1 cellular context compared by ENCODE assay signal in the genomic region with DNA sequence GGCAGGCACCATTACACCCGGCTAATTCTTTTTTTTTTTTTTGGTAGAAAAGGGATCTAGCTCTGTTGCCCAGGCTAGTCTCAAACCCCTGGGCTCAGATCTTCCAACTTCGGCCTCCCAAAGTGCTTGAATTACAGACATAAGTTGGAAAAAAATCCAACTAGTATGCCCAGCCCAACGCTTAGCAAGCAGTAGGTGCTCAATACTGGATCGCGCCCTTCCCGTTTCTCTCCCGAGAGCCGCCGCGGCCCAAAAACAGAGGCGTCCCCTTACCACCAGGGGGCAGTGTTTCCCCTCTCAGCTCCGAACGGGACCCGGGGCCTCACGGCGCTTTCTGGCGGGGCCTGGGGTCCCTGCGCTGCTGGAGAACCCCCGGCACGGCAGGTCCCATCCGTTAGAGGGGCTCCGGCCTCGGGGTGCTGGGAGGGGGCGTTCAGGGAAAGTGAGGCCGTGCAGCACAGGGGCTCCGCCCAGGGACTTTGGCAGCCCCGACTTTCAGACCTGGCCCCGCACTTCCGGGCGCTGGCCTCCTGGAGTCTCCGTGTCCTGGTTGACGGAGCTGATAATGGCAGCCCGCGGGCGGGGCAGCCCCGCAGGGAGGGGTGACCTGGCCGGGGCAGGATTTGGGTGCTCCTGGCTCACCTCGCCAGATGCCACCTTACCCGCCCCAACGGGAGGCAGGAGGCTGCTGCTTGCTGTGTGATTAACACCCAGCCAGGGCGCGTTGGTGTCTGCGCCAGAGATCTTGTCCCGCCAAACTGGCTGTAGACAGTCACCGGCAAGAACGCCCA.
TF ChIP-seq lines count a peak whose summit lies in the region.

No MANE protein-coding gene starts in this region.

TF ChIP-seq in H1, 55 proteins besides CTCF, POLR2A, EP300 and RAD21 (continued from another document):
- TF ChIP-seq KDM4A (IDR thresholded peaks at IDR 0.05; ENCODE audit: low read depth, low read length, severe bottlenecking) = peak; percentile 80
- peak; percentile 72; the same call in 1 of the 2 replicates for TF ChIP-seq SP4 (IDR thresholded peaks at IDR 0.05; ENCODE audit: low read length)
- no peak for TF ChIP-seq RBBP5 (IDR thresholded peaks at IDR 0.05; ENCODE audit: borderline replicate concordance, low read depth, low read length)
- 0 out of 2 replicates have a peak, but pooled peaks have one; percentile 23 for TF ChIP-seq KDM1A (IDR thresholded peaks at IDR 0.05; ENCODE audit: borderline replicate concordance, low read length)
- peak in 1 of 2 experiments; percentile 55; a peak in 2 of 4 replicates for TF ChIP-seq SIN3A (conservative IDR thresholded peaks at IDR 0.05 in 1 of 2, IDR thresholded peaks at IDR 0.05 in 1 of 2; ENCODE audit: low read depth in 1 of 2, low read length in 2 of 2)
- TF ChIP-seq TAF7 (optimal IDR thresholded peaks at IDR 0.05; ENCODE audit: borderline replicate concordance, low read depth, low read length) = peak; percentile 42
- TF ChIP-seq CHD2 (IDR thresholded peaks at IDR 0.05; ENCODE audit: low read length) = peak; percentile 66; the same call in 1 of the 2 replicates
- TF ChIP-seq, protein P1, sequence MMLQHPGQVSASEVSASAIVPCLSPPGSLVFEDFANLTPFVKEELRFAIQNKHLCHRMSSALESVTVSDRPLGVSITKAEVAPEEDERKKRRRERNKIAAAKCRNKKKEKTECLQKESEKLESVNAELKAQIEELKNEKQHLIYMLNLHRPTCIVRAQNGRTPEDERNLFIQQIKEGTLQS (IDR thresholded peaks at IDR 0.05; ENCODE audit: insufficient read depth, low read depth, low read length) = no peak
